Comparison of ENCODE assay signal across 1 cellular context in genomic region chr1:11339346-11340247, GRCh38.
TF ChIP-seq lines count a peak whose summit lies in the region.

No MANE protein-coding gene starts in this region.

TF ChIP-seq in GM23338, 12 proteins besides CTCF, POLR2A, EP300 and RAD21:
- TF ChIP-seq, protein P1, sequence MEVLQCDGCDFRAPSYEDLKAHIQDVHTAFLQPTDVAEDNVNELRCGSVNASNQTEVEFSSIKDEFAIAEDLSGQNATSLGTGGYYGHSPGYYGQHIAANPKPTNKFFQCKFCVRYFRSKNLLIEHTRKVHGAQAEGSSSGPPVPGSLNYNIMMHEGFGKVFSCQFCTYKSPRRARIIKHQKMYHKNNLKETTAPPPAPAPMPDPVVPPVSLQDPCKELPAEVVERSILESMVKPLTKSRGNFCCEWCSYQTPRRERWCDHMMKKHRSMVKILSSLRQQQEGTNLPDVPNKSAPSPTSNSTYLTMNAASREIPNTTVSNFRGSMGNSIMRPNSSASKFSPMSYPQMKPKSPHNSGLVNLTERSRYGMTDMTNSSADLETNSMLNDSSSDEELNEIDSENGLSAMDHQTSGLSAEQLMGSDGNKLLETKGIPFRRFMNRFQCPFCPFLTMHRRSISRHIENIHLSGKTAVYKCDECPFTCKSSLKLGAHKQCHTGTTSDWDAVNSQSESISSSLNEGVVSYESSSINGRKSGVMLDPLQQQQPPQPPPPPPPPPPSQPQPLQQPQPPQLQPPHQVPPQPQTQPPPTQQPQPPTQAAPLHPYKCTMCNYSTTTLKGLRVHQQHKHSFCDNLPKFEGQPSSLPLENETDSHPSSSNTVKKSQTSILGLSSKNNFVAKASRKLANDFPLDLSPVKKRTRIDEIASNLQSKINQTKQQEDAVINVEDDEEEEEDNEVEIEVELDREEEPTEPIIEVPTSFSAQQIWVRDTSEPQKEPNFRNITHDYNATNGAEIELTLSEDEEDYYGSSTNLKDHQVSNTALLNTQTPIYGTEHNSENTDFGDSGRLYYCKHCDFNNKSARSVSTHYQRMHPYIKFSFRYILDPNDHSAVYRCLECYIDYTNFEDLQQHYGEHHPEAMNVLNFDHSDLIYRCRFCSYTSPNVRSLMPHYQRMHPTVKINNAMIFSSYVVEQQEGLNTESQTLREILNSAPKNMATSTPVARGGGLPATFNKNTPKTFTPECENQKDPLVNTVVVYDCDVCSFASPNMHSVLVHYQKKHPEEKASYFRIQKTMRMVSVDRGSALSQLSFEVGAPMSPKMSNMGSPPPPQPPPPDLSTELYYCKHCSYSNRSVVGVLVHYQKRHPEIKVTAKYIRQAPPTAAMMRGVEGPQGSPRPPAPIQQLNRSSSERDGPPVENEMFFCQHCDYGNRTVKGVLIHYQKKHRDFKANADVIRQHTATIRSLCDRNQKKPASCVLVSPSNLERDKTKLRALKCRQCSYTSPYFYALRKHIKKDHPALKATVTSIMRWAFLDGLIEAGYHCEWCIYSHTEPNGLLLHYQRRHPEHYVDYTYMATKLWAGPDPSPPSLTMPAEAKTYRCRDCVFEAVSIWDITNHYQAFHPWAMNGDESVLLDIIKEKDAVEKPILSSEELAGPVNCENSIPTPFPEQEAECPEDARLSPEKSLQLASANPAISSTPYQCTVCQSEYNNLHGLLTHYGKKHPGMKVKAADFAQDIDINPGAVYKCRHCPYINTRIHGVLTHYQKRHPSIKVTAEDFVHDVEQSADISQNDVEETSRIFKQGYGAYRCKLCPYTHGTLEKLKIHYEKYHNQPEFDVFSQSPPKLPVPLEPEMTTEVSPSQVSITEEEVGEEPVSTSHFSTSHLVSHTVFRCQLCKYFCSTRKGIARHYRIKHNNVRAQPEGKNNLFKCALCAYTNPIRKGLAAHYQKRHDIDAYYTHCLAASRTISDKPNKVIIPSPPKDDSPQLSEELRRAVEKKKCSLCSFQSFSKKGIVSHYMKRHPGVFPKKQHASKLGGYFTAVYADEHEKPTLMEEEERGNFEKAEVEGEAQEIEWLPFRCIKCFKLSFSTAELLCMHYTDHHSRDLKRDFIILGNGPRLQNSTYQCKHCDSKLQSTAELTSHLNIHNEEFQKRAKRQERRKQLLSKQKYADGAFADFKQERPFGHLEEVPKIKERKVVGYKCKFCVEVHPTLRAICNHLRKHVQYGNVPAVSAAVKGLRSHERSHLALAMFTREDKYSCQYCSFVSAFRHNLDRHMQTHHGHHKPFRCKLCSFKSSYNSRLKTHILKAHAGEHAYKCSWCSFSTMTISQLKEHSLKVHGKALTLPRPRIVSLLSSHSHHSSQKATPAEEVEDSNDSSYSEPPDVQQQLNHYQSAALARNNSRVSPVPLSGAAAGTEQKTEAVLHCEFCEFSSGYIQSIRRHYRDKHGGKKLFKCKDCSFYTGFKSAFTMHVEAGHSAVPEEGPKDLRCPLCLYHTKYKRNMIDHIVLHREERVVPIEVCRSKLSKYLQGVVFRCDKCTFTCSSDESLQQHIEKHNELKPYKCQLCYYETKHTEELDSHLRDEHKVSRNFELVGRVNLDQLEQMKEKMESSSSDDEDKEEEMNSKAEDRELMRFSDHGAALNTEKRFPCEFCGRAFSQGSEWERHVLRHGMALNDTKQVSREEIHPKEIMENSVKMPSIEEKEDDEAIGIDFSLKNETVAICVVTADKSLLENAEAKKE (CRISPR knock-in tag; IDR thresholded peaks at IDR 0.05) = no peak
- TF ChIP-seq STAT1 (IDR thresholded peaks at IDR 0.05; ENCODE audit: unreplicated experiment) (no peak), ETS1 (IDR thresholded peaks at IDR 0.05) (no peak), JUNB (IDR thresholded peaks at IDR 0.05; ENCODE audit: unreplicated experiment) (no peak), EZH2phosphoT487 (IDR thresholded peaks at IDR 0.05; ENCODE audit: unreplicated experiment) (no peak)
- TF ChIP-seq, protein P2, sequence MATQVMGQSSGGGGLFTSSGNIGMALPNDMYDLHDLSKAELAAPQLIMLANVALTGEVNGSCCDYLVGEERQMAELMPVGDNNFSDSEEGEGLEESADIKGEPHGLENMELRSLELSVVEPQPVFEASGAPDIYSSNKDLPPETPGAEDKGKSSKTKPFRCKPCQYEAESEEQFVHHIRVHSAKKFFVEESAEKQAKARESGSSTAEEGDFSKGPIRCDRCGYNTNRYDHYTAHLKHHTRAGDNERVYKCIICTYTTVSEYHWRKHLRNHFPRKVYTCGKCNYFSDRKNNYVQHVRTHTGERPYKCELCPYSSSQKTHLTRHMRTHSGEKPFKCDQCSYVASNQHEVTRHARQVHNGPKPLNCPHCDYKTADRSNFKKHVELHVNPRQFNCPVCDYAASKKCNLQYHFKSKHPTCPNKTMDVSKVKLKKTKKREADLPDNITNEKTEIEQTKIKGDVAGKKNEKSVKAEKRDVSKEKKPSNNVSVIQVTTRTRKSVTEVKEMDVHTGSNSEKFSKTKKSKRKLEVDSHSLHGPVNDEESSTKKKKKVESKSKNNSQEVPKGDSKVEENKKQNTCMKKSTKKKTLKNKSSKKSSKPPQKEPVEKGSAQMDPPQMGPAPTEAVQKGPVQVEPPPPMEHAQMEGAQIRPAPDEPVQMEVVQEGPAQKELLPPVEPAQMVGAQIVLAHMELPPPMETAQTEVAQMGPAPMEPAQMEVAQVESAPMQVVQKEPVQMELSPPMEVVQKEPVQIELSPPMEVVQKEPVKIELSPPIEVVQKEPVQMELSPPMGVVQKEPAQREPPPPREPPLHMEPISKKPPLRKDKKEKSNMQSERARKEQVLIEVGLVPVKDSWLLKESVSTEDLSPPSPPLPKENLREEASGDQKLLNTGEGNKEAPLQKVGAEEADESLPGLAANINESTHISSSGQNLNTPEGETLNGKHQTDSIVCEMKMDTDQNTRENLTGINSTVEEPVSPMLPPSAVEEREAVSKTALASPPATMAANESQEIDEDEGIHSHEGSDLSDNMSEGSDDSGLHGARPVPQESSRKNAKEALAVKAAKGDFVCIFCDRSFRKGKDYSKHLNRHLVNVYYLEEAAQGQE (IDR thresholded peaks at IDR 0.05; ENCODE audit: unreplicated experiment) = no peak
